In the genomic region with DNA sequence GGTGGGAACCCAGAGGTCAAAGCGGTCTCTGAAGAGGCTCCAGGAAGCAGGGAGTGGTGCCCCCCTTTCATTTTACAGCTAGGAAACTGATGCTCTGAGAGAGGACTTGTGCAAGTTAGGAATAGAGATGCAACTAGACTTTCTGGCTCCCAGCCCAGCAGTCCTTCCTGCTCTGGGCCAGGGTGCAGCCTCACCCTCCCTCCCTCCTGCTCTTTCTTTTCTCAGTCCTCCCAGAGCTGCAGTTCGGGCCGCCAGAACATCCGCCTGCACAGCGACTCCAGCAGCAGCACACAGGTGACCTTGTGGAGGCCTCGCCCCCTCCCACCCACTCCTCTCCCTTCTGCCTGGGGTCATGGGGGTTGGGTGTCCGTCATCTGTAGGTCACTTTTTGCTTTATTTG, we compare ENCODE assay signal across 9 cellular contexts. TPM values are rescaled to one million over a fixed set of nuclear protein-coding genes. Genes with fewer than 3 reads are reported as not detected.
A peak's percentile ranks its signal among the peaks of the same experiment; 100 is the strongest.
DNase-seq lines count a peak whose midpoint lies in the region; ATAC-seq lines count a peak whose summit lies in the region.
"Had no signal": no experiment of that assay in that cellular context is flagged by ENCODE, and none has a peak within 500 bp of the region (broad histone marks: within the 10 kb centered on the region; RNA-seq: fewer than 3 reads in every experiment).

No MANE protein-coding gene starts in this region.

- peaks cover 27% of the 10 kb centered on the region for H3K27me3 Mint-ChIP-seq in stimulated activated memory B cell treated with anti-CD40 and anti-IgM and Interleukin-4, amounts not matched to agents 10 μg/mL and 1 μg/mL and 100 μg/mL, for 72 hours

- DNase-seq in AML-193 (lab: John Stamatoyannopoulos, UW), result peak; percentile 42 to 51
- peak; percentile 73 for DNase-seq in NCI-H1092 treated with DMSO at 0.1 percent for 48 hours (lab: John Stamatoyannopoulos, UW)
- peak; percentile 47 for DNase-seq in myocyte (ENCODE audit: low read depth)
- no peak for DNase-seq in ecto neural progenitor cell (ENCODE audit: low spot score)

- H3K9me3 Mint-ChIP-seq in stimulated activated memory B cell treated with anti-CD40 and anti-IgM and Interleukin-4, amounts not matched to agents 10 μg/mL and 1 μg/mL and 100 μg/mL, for 72 hours, result no peaks in the 10 kb centered on the region

- peaks cover 18 to 19% of the 10 kb centered on the region in 2 donors for H3K4me1 ChIP-seq in duodenal mucosa (ENCODE audit: control insufficient read depth in 1 of 2, insufficient read depth in 2 of 2, low read length in 2 of 2)

- ATAC-seq in HG02763 (IDR thresholded peaks at IDR 0.05; ENCODE audit: unreplicated experiment) (no peak), GM18867 (IDR thresholded peaks at IDR 0.05; ENCODE audit: unreplicated experiment) (no peak)
- no peak for ATAC-seq in stimulated activated memory B cell treated with anti-CD40 and anti-IgM and Interleukin-4, amounts not matched to agents 10 μg/mL and 1 μg/mL and 100 μg/mL, for 72 hours

- H3K36me3 Mint-ChIP-seq in stimulated activated memory B cell treated with anti-CD40 and anti-IgM and Interleukin-4, amounts not matched to agents 10 μg/mL and 1 μg/mL and 100 μg/mL, for 72 hours, result no peaks in the 10 kb centered on the region

- H3K4me3 Mint-ChIP-seq in stimulated activated memory B cell treated with anti-CD40 and anti-IgM and Interleukin-4, amounts not matched to agents 10 μg/mL and 1 μg/mL and 100 μg/mL, for 72 hours, result no peak overlapping the region

- peak overlapping the region; percentile 11 to 40 for H3K4me3 ChIP-seq in duodenal mucosa (ENCODE audit: low read depth in 1 of 2, low read length in 2 of 2)
- H3K4me3 ChIP-seq: skin epidermis had no signal

- H3K27me3 ChIP-seq in duodenal mucosa (ENCODE audit: control insufficient read depth in 1 of 2, insufficient read depth in 2 of 2, low read length in 2 of 2), result no peaks in the 10 kb centered on the region

- peak overlapping the region; percentile 35 for H3K27ac ChIP-seq in duodenal mucosa (ENCODE audit: low read depth, low read length)

- no peak overlapping the region for H3K27ac Mint-ChIP-seq in stimulated activated memory B cell treated with anti-CD40 and anti-IgM and Interleukin-4, amounts not matched to agents 10 μg/mL and 1 μg/mL and 100 μg/mL, for 72 hours

- H3K36me3 ChIP-seq in duodenal mucosa (ENCODE audit: control insufficient read depth in 1 of 2, insufficient read depth in 2 of 2, low read length in 2 of 2), result peaks cover 0 to 3% of the 10 kb centered on the region in 2 donors

- H3K4me1 Mint-ChIP-seq in stimulated activated memory B cell treated with anti-CD40 and anti-IgM and Interleukin-4, amounts not matched to agents 10 μg/mL and 1 μg/mL and 100 μg/mL, for 72 hours, result no peaks in the 10 kb centered on the region

- H3K9ac ChIP-seq in duodenal mucosa (ENCODE audit: low read depth in 1 of 2, low read length in 2 of 2), result no peak overlapping the region

- no peaks in the 10 kb centered on the region for H3K9me3 ChIP-seq in duodenal mucosa (ENCODE audit: control insufficient read depth in 1 of 2, low read length in 2 of 2)

RNA-seq across cellular contexts. Expression of a gene that starts 51.5 kb away (rescaled TPM):
- total RNA-seq in myocyte, result not detected in 2 replicates
- polyA plus RNA-seq in myocyte (2012), result not detected

RNA-seq across cellular contexts. Expression of a gene that starts 57.5 kb away (rescaled TPM):
- total RNA-seq in myocyte, result 10.4 and 11.2 TPM in 2 replicates
- 11.1 TPM for polyA plus RNA-seq in myocyte (2012)
